In the genomic region with DNA sequence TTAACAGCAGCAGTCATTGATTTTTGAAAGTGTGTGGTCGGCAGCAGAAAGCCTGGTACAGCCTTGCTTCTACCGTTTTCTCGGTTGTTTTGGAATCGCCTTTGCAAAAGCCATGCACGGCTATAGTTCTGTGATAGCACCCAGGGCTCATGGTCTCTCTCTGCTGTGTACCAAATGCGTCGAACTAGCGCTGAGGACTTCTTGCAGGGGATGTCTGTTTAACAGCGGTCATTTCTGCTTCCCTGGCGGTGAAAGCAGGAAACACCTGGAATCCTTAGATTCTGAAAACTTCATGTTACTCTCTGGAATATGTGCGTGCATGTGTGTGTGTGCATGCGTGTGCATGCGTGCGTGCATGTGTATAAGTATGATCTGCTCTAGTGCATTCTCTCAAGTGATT, we compare ENCODE assay signal across 25 cellular contexts.
"Had no signal": no experiment of that assay in that cellular context is flagged by ENCODE, and none has a peak within 500 bp of the region (broad histone marks: within the 10 kb centered on the region; RNA-seq: fewer than 3 reads in every experiment).

No MANE protein-coding gene starts in this region.

- ATAC-seq: activated T-helper 17 cell treated with anti-CD3 and anti-CD28 coated beads, Interleukin-2, amount 50 U/mL, for 72 hours had no signal

- H3K4me3 Mint-ChIP-seq: activated CD4-positive, alpha-beta memory T cell treated with anti-CD3 and anti-CD28 coated beads for 36 hours; activated CD4-positive, alpha-beta T cell treated with anti-CD3 and anti-CD28 coated beads, Interleukin-2, amount 10 ng/mL, durations not matched to agents 7 days and 5 days; activated naive CD4-positive, alpha-beta T cell treated with anti-CD3 and anti-CD28 coated beads, Interleukin-2, amount 10 ng/mL, durations not matched to agents 7 days and 5 days; activated naive CD8-positive, alpha-beta T cell treated with anti-CD3 and anti-CD28 coated beads for 36 hours; activated T-helper 17 cell treated with anti-CD3 and anti-CD28 coated beads, Interleukin-2, amount 50 U/mL, for 72 hours had no signal

- H3K4me1 ChIP-seq: colonic mucosa, Peyer's patch, SJCRH30 had no signal

- H3K9me3 ChIP-seq: colonic mucosa, Peyer's patch, SJCRH30 had no signal

- H3K27me3 ChIP-seq: colonic mucosa, Peyer's patch, SJCRH30 had no signal

- H3K36me3 Mint-ChIP-seq: activated CD4-positive, alpha-beta memory T cell treated with anti-CD3 and anti-CD28 coated beads for 36 hours; activated naive CD4-positive, alpha-beta T cell treated with anti-CD3 and anti-CD28 coated beads, Interleukin-2, amount 10 ng/mL, durations not matched to agents 7 days and 5 days; activated naive CD8-positive, alpha-beta T cell treated with anti-CD3 and anti-CD28 coated beads for 36 hours had no signal

- H3K4me1 Mint-ChIP-seq: activated CD4-positive, alpha-beta T cell treated with anti-CD3 and anti-CD28 coated beads, Interleukin-2, amount 10 ng/mL, durations not matched to agents 7 days and 5 days; activated naive CD4-positive, alpha-beta T cell treated with anti-CD3 and anti-CD28 coated beads, Interleukin-2, amount 10 ng/mL, durations not matched to agents 7 days and 5 days; activated T-helper 17 cell treated with anti-CD3 and anti-CD28 coated beads, Interleukin-2, amount 50 U/mL, for 72 hours had no signal

- DNase-seq: activated CD4-positive, alpha-beta memory T cell treated with anti-CD3 and anti-CD28 coated beads for 36 hours; activated CD4-positive, alpha-beta T cell treated with anti-CD3 and anti-CD28 coated beads, Interleukin-2, amount 10 ng/mL, durations not matched to agents 7 days and 5 days; activated CD4-positive, CD25-positive, alpha-beta regulatory T cell; activated CD8-positive, alpha-beta memory T cell treated with anti-CD3 and anti-CD28 coated beads for 24 hours; activated gamma-delta T cell treated with Interleukin-2 at 50 U/mL for 16 hours; activated naive CD4-positive, alpha-beta T cell treated with anti-CD3 and anti-CD28 coated beads, Interleukin-2, amount 10 ng/mL, durations not matched to agents 7 days and 5 days; activated naive CD8-positive, alpha-beta T cell treated with anti-CD3 and anti-CD28 coated beads for 36 hours; activated T-cell treated with anti-CD3 and anti-CD28 coated beads for 4 hours; activated T-cell treated with anti-CD3 and anti-CD28 coated beads, Interleukin-2, amount 50 U/mL, for 48 hours; colonic mucosa; KBM-7; NCI-H1092; NCI-H1417 treated with DMSO at 0.1 percent for 48 hours; NCI-H1694; NCI-H2029; NCI-H446; NCI-H524; Peyer's patch; Right ventricle myocardium superior; SJCRH30; T-helper 2 cell; T1000 had no signal

- H3K27ac Mint-ChIP-seq: activated CD4-positive, alpha-beta memory T cell treated with anti-CD3 and anti-CD28 coated beads for 36 hours; activated CD4-positive, alpha-beta T cell treated with anti-CD3 and anti-CD28 coated beads, Interleukin-2, amount 10 ng/mL, durations not matched to agents 7 days and 5 days; activated naive CD4-positive, alpha-beta T cell treated with anti-CD3 and anti-CD28 coated beads, Interleukin-2, amount 10 ng/mL, durations not matched to agents 7 days and 5 days; activated naive CD8-positive, alpha-beta T cell treated with anti-CD3 and anti-CD28 coated beads for 36 hours; activated T-helper 17 cell treated with anti-CD3 and anti-CD28 coated beads, Interleukin-2, amount 50 U/mL, for 72 hours had no signal

- H3K27ac ChIP-seq: colonic mucosa, Peyer's patch, RWPE1, SJCRH30, VCaP had no signal

- H3K36me3 ChIP-seq: colonic mucosa, Peyer's patch, SJCRH30 had no signal

- H3K9me3 Mint-ChIP-seq: activated CD4-positive, alpha-beta memory T cell treated with anti-CD3 and anti-CD28 coated beads for 36 hours; activated naive CD8-positive, alpha-beta T cell treated with anti-CD3 and anti-CD28 coated beads for 36 hours; activated T-helper 17 cell treated with anti-CD3 and anti-CD28 coated beads, Interleukin-2, amount 50 U/mL, for 72 hours had no signal

- H3K4me3 ChIP-seq: colonic mucosa, Peyer's patch, SJCRH30 had no signal
